Comparison of ENCODE assay signal across 8 cellular contexts in the genomic region with DNA sequence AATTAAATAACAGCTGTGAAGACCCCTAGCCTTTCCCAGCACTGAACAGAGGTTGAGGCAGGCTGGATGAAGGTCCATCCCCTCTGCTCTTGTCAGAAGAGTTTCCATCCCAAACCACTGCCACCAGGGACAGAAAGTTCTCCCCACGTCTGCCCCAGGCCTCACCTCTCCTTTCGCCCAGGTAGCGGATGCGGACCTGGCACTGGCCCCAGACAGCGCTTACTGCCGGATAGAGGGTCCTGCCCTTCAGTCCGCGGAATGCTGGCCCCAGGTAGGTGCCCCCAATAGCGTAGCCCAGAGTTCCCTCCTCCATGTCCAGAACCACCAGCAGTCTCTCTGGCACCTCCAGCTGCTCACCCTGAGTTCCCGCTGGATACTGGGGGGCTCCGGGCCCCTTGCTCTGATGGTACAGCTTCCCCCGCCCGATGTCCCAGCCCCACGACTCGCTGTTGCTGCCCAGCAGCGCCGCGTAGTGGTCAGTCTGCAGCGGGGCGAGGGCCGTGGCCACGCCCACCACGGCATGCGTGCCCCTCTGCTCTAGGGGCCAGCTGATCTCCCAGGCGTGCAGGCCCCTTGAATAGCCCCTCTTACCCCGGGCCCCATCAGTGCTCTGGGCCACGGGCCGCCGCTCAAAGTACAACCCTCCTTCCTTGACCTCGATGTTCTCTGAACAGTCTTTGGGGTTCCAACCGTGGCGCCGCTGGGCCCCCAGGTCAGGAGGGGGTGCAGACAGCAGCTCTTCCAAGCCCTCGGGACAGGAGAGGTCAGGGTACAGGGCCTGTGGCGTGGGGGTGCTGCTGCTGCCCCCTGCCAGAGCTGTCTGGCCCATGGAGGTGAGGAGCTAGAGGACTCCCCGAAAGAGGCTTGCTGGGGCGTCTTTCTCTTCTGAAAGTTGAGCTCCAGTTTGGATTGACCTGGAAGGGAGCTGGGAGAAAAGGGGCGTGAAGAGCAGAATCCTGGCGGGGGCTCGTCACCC. TPM values are rescaled to one million over a fixed set of nuclear protein-coding genes. Genes with fewer than 3 reads are reported as not detected.
A peak's percentile ranks its signal among the peaks of the same experiment; 100 is the strongest.
DNase-seq lines count a peak whose midpoint lies in the region; ATAC-seq and TF ChIP-seq lines count a peak whose summit lies in the region.

No MANE protein-coding gene starts in this region.

- TF ChIP-seq CTCF in foreskin keratinocyte (conservative IDR thresholded peaks at IDR 0.05), result peak; percentile 92
- TF ChIP-seq CTCF in neural progenitor cell (IDR thresholded peaks at IDR 0.05), result peak; percentile 93

- H4K20me1 ChIP-seq in neural progenitor cell (ENCODE audit: low read depth), result peaks cover 51% of the 10 kb centered on the region

- peak overlapping the region; percentile 99 for H3K4me2 ChIP-seq in neural progenitor cell

- H3K4me3 Mint-ChIP-seq in neural progenitor cell, result peak overlapping the region; percentile 91

- peaks cover 29% of the 10 kb centered on the region for H3K36me3 Mint-ChIP-seq in neural progenitor cell

- peak overlapping the region; percentile 62 for H3K9ac ChIP-seq in neural progenitor cell
- peak overlapping the region; percentile 84 to 90 for H3K9ac ChIP-seq in stomach smooth muscle (ENCODE audit: low read length in 2 of 2)

- H3K36me3 ChIP-seq in neural progenitor cell (no peaks in the 10 kb centered on the region), stomach smooth muscle (ENCODE audit: control insufficient read depth in 2 of 2, insufficient read depth in 2 of 2, low read length in 2 of 2) (peaks cover 9 to 19% of the 10 kb centered on the region in 2 donors)

- no peaks in the 10 kb centered on the region for H3K27me3 ChIP-seq in foreskin keratinocyte
- H3K27me3 ChIP-seq in neural progenitor cell, result no peaks in the 10 kb centered on the region
- no peaks in the 10 kb centered on the region for H3K27me3 ChIP-seq in stomach smooth muscle (ENCODE audit: control insufficient read depth in 1 of 2, insufficient read depth in 2 of 2, low read length in 2 of 2)

- H3K27me3 Mint-ChIP-seq in neural progenitor cell (ENCODE audit: insufficient read depth, low read depth), result peaks cover 17% of the 10 kb centered on the region

- H3K9me3 ChIP-seq in neural progenitor cell (ENCODE audit: low read depth), result no peaks in the 10 kb centered on the region
- no peaks in the 10 kb centered on the region for H3K9me3 ChIP-seq in stomach smooth muscle (ENCODE audit: control insufficient read depth in 2 of 2, low read length in 2 of 2)

- H3K4me1 ChIP-seq in foreskin keratinocyte (no peaks in the 10 kb centered on the region), neural progenitor cell (peaks cover 13% of the 10 kb centered on the region), stomach smooth muscle (ENCODE audit: control insufficient read depth, insufficient read depth, low read length) (peaks cover 43% of the 10 kb centered on the region)

- H3K4me1 Mint-ChIP-seq in neural progenitor cell, result peaks cover 39% of the 10 kb centered on the region

- peaks cover 63% of the 10 kb centered on the region for H3F3A ChIP-seq in neural progenitor cell (ENCODE audit: low read depth)

- peaks cover 51% of the 10 kb centered on the region for H3K79me2 ChIP-seq in neural progenitor cell (ENCODE audit: low read depth)

- H3K27ac ChIP-seq in foreskin keratinocyte (peak overlapping the region; percentile 27), neural progenitor cell (peak overlapping the region; percentile 46), stomach smooth muscle (ENCODE audit: low read length) (peak overlapping the region; percentile 77)

- no peak overlapping the region for H3K27ac Mint-ChIP-seq in neural progenitor cell

- no peaks in the 10 kb centered on the region for H3K9me3 Mint-ChIP-seq in neural progenitor cell

- ATAC-seq in foreskin keratinocyte, result peak; percentile 49

- peak overlapping the region; percentile 81 for H3K4me3 ChIP-seq in neural progenitor cell
- H3K4me3 ChIP-seq in stomach smooth muscle (ENCODE audit: low read length in 2 of 2), result peak overlapping the region; percentile 91

- H2AFZ ChIP-seq in neural progenitor cell (replicated peaks), result no peak overlapping the region

- peak; percentile 43 to 82 for DNase-seq in NCI-H526 (lab: John Stamatoyannopoulos, UW)
- no peak for DNase-seq in NCI-H526 treated with DMSO at 0.1 percent for 48 hours (lab: John Stamatoyannopoulos, UW)
- DNase-seq in HUDEP-2 (lab: John Stamatoyannopoulos, UW; ENCODE audit: unreplicated experiment in 76 of 76), result peak in 69 of 76 experiments; percentile 3 to 85 (median 63)
- peak; percentile 83 for DNase-seq in RKO (ENCODE audit: low spot score)
- peak; percentile 65 for DNase-seq in activated gamma-delta T cell (lab: John Stamatoyannopoulos, UW)
- DNase-seq in foreskin keratinocyte, result no peak
- DNase-seq in neural progenitor cell (ENCODE audit: low spot score), result peak; percentile 95

RNA-seq across cellular contexts. Expression of a gene that starts 0.7 kb away (rescaled TPM):
- total RNA-seq in foreskin keratinocyte (9.9 and 10.3 TPM in 2 replicates), neural progenitor cell (ENCODE audit: low replicate concordance) (0.65 and 6.6 TPM in 2 replicates)
- polyA plus RNA-seq in foreskin keratinocyte, result 14.2 and 16.1 TPM in 2 replicates

RNA-seq across cellular contexts. Expression of a gene that starts 5.0 kb away (rescaled TPM):
- total RNA-seq in foreskin keratinocyte, result 893 and 952 TPM in 2 replicates
- 1,116 and 1,134 TPM in 2 replicates for polyA plus RNA-seq in foreskin keratinocyte
- 1,038 and 1,695 TPM in 2 replicates for total RNA-seq in neural progenitor cell (ENCODE audit: low replicate concordance)

RNA-seq across cellular contexts. Expression of a gene that starts 20.4 kb away (rescaled TPM):
- total RNA-seq in foreskin keratinocyte, result 80.9 and 83.5 TPM in 2 replicates
- 61.4 and 66.4 TPM in 2 replicates for polyA plus RNA-seq in foreskin keratinocyte
- total RNA-seq in neural progenitor cell (ENCODE audit: low replicate concordance), result 60.9 and 101 TPM in 2 replicates

RNA-seq across cellular contexts. Expression of a gene that starts 21.3 kb away (rescaled TPM):
- 38.0 and 47.5 TPM in 2 replicates for total RNA-seq in foreskin keratinocyte
- polyA plus RNA-seq in foreskin keratinocyte, result 39.9 and 57.6 TPM in 2 replicates
- total RNA-seq in neural progenitor cell (ENCODE audit: low replicate concordance), result 62.1 and 73.5 TPM in 2 replicates

RNA-seq across cellular contexts. Expression of a gene that starts 31.6 kb away (rescaled TPM):
- total RNA-seq in foreskin keratinocyte (2.1 and 2.9 TPM in 2 replicates), neural progenitor cell (ENCODE audit: low replicate concordance) (2.7 and 7.6 TPM in 2 replicates)
- 3.0 and 4.1 TPM in 2 replicates for polyA plus RNA-seq in foreskin keratinocyte

Comparison
In these comparisons a context has a peak if more than half of its experiments do, and no peak if none do; other contexts are left out.
1. DNase-seq: peak in NCI-H526 (2 of 2), HUDEP-2 (69 of 76), RKO (single experiment), activated gamma-delta T cell (single experiment) and neural progenitor cell (single experiment); none in NCI-H526 treated with DMSO at 0.1 percent for 48 hours (single experiment) and foreskin keratinocyte (0 of 2).
2. H3K27ac ChIP-seq: peak in every context shown above with its lines; median percentile 77 in stomach smooth muscle; 46 in neural progenitor cell; 27 in foreskin keratinocyte.